In genomic region chr6:36970892-36971842, GRCh38 we compare ENCODE assay signal across 1 cellular context.
TF ChIP-seq lines count a peak whose summit lies in the region.

No MANE protein-coding gene starts in this region.

TF ChIP-seq in IMR-90, 13 proteins besides CTCF, POLR2A, EP300 and RAD21:
- TF ChIP-seq CEBPB (IDR thresholded peaks at IDR 0.05; ENCODE audit: low read depth, low read length), result no peak
- no peak for TF ChIP-seq NFE2L2 (IDR thresholded peaks at IDR 0.05; ENCODE audit: low read depth, low read length)
- TF ChIP-seq FOS (IDR thresholded peaks at IDR 0.05; ENCODE audit: low read depth, low read length), result no peak
- no peak for TF ChIP-seq RFX5 (IDR thresholded peaks at IDR 0.05; ENCODE audit: low read depth, low read length)
- TF ChIP-seq MAZ (IDR thresholded peaks at IDR 0.05; ENCODE audit: borderline replicate concordance, low read depth, low read length), result no peak
- no peak for TF ChIP-seq CHD1 (IDR thresholded peaks at IDR 0.05; ENCODE audit: low read depth, low read length)
- no peak for TF ChIP-seq USF2 (IDR thresholded peaks at IDR 0.05; ENCODE audit: low read depth, low read length)
- no peak for TF ChIP-seq ELK1 (IDR thresholded peaks at IDR 0.05; ENCODE audit: borderline replicate concordance, low read depth, low read length)
- TF ChIP-seq RCOR1 (IDR thresholded peaks at IDR 0.05; ENCODE audit: insufficient replicate concordance, low read length), result no peak
- TF ChIP-seq MAFK (IDR thresholded peaks at IDR 0.05; ENCODE audit: low read depth, low read length), result no peak
- TF ChIP-seq BHLHE40 (IDR thresholded peaks at IDR 0.05; ENCODE audit: low read depth, low read length), result no peak
- no peak for TF ChIP-seq MXI1 (IDR thresholded peaks at IDR 0.05; ENCODE audit: borderline replicate concordance, low read depth, low read length)
- no peak for TF ChIP-seq SMC3 (IDR thresholded peaks at IDR 0.05; ENCODE audit: low read depth, low read length)
